ENCODE assay signal across 12 cellular contexts in the genomic region with DNA sequence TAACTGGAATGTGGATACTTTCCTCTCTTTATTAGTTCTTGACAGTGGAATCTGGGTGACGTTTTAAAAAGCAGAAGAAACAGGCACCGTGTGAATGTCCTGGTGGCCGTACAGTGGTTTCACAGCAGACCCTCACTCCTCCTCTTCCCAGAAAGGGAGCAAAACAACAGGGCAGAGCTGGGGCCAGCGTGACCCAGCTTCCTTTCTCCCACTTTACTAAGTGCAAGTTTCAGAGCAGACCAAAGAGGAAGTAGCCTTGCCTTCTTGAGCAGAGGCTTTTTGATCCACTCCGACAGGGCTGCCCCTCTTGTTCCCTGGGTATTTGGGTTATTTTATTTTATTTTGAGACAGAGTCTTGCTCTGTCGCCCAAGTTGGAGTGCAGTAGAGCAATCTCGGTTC. TPM values are rescaled to one million over a fixed set of nuclear protein-coding genes. Genes with fewer than 3 reads are reported as not detected.
A peak's percentile ranks its signal among the peaks of the same experiment; 100 is the strongest.
DNase-seq lines count a peak whose midpoint lies in the region; ATAC-seq and TF ChIP-seq lines count a peak whose summit lies in the region.
"Had no signal": no experiment of that assay in that cellular context is flagged by ENCODE, and none has a peak within 500 bp of the region (broad histone marks: within the 10 kb centered on the region; RNA-seq: fewer than 3 reads in every experiment).

No MANE protein-coding gene starts in this region.

- POLR2A ChIA-PET in OCI-LY7 (lab: Charles Lee): interaction anchor here (0.6 to 1.0 kb wide), 2 partner anchors 23 to 40 kb away, joined by 3 to 5 read pairs; no protein-coding TSS in a partner anchor

- H3K36me3 ChIP-seq in right atrium auricular region (no peaks in the 10 kb centered on the region), OCI-LY7 (ENCODE audit: insufficient read depth, low read length) (no peaks in the 10 kb centered on the region), upper lobe of left lung (peaks cover 0 to 28% (median 22%) of the 10 kb centered on the region in 4 donors), gastrocnemius medialis (no peaks in the 10 kb centered on the region)

- H3K9me3 ChIP-seq in right atrium auricular region (no peaks in the 10 kb centered on the region), OCI-LY7 (ENCODE audit: low read length) (no peaks in the 10 kb centered on the region), upper lobe of left lung (no peaks in the 10 kb centered on the region), gastrocnemius medialis (no peaks in the 10 kb centered on the region)

- CTCF ChIA-PET in OCI-LY7 (lab: Charles Lee; ENCODE audit: unreplicated experiment): no interaction called here

- TF ChIP-seq CTCF in right atrium auricular region (IDR thresholded peaks at IDR 0.05) (no peak), OCI-LY7 (conservative IDR thresholded peaks at IDR 0.05; ENCODE audit: low read length) (no peak), upper lobe of left lung (IDR thresholded peaks at IDR 0.05) (no peak), gastrocnemius medialis (IDR thresholded peaks at IDR 0.05 in 4 of 5, conservative IDR thresholded peaks at IDR 0.05 in 1 of 5) (no peak)

- no peaks in the 10 kb centered on the region for H4K20me1 ChIP-seq in OCI-LY7 (ENCODE audit: insufficient read depth, low read length)

- H3K4me2 ChIP-seq in OCI-LY7 (ENCODE audit: low read length): peak overlapping the region; percentile 34

- peaks cover 0 to 9% of the 10 kb centered on the region in 2 donors for H3K4me1 ChIP-seq in right atrium auricular region
- peaks cover 20% of the 10 kb centered on the region for H3K4me1 ChIP-seq in OCI-LY7 (ENCODE audit: insufficient read depth, low read length, poor library complexity, severe bottlenecking)
- H3K4me1 ChIP-seq in upper lobe of left lung: peaks cover 27 to 46% (median 38%) of the 10 kb centered on the region in 4 donors
- H3K4me1 ChIP-seq in gastrocnemius medialis: no peaks in the 10 kb centered on the region

- in situ Hi-C loops in gastrocnemius medialis (cut with MboI; ENCODE audit: low sequenced_read_pairs in 4 of 4): no loop called here

- TF ChIP-seq EP300 in upper lobe of left lung (IDR thresholded peaks at IDR 0.05): no peak

- no TSS peak for BruUV-seq in OCI-LY7 (replicated peaks; lab: Mats Ljungman, UMichigan)

- H2AFZ ChIP-seq in OCI-LY7 (ENCODE audit: low read length): no peak overlapping the region

- H3K4me3 ChIP-seq in right atrium auricular region: no peak overlapping the region
- no peak overlapping the region for H3K4me3 ChIP-seq in OCI-LY7 (ENCODE audit: low read depth, low read length, poor library complexity, severe bottlenecking)
- H3K4me3 ChIP-seq in upper lobe of left lung: no peak overlapping the region
- no peak overlapping the region for H3K4me3 ChIP-seq in gastrocnemius medialis

- TF ChIP-seq POLR2A in upper lobe of left lung (IDR thresholded peaks at IDR 0.05) (no peak), gastrocnemius medialis (IDR thresholded peaks at IDR 0.05) (no peak)

- H3K9me2 ChIP-seq in OCI-LY7 (ENCODE audit: insufficient read depth, low read length): no peaks in the 10 kb centered on the region

- 42 to 53% methylated on average over 7 of the region's 7 CpGs for WGBS in upper lobe of left lung, 2 donors

- DNase-seq in Right ventricle myocardium superior (no peak), right atrium auricular region (ENCODE audit: low spot score) (no peak), OCI-LY7 (ENCODE audit: low spot score) (peak; percentile 34), globus pallidus (ENCODE audit: low spot score) (peak; percentile 27), upper lobe of left lung (no peak), gastrocnemius medialis (no peak), NCI-H524 (lab: John Stamatoyannopoulos, UW) (no peak)
- DNase-seq: ACHN; NCI-H2171; stimulated activated CD8-positive, alpha-beta memory T cell treated with anti-CD3 and anti-CD28 coated beads, Interleukin-4, amount 100 ng/mL, for 48 hours had no signal

- ATAC-seq in Right ventricle myocardium superior (ENCODE audit: poor library complexity) (peak; percentile 26), upper lobe of left lung (ENCODE audit: low FRiP score in 2 of 2) (peak in 1 of 2 donors; percentile 37), gastrocnemius medialis (no peak), HG03469 (IDR thresholded peaks at IDR 0.05; ENCODE audit: unreplicated experiment) (no peak)

- intact Hi-C loops in Right ventricle myocardium superior (cut with DNase I): no loop called here
- intact Hi-C loops in OCI-LY7 (cut with micrococcal nuclease; ENCODE audit: unreplicated experiment): no loop called here
- intact Hi-C loops in gastrocnemius medialis (cut with DNase I; ENCODE audit: low total_unique reads): no loop called here

- no peak overlapping the region for H3K27ac ChIP-seq in right atrium auricular region
- no peak overlapping the region for H3K27ac ChIP-seq in OCI-LY7 (ENCODE audit: low read depth, low read length, poor library complexity, severe bottlenecking)
- H3K27ac ChIP-seq in upper lobe of left lung: peak overlapping the region in 3 of 4 donors; percentile 5 to 37 (median 28)
- no peak overlapping the region for H3K27ac ChIP-seq in gastrocnemius medialis

- H3K79me2 ChIP-seq in OCI-LY7 (ENCODE audit: insufficient read depth, low read depth, low read length): no peaks in the 10 kb centered on the region

- H3K27me3 ChIP-seq in right atrium auricular region: no peaks in the 10 kb centered on the region
- no peaks in the 10 kb centered on the region for H3K27me3 ChIP-seq in upper lobe of left lung
- no peaks in the 10 kb centered on the region for H3K27me3 ChIP-seq in gastrocnemius medialis

RNA-seq across cellular contexts. Expression of gene C19orf33, which starts 19.6 kb away (rescaled TPM):
- total RNA-seq in Right ventricle myocardium superior (5.6 TPM), right atrium auricular region (10 to 100 TPM; 18.9 to 48.6 TPM), OCI-LY7 (2022) (not detected in 2 replicates), upper lobe of left lung (100 to 1,000 TPM in 4 of 6 donors, 10 to 100 TPM in 2; 65.0 to 251 (median 144) TPM), gastrocnemius medialis (1 to 10 TPM in 2 of 4 donors, not detected in 2; 5.8 to 7.0 TPM)
- total RNA-seq in OCI-LY7 (2014; rRNA removed; shearing (Covaris generic)): not detected in 2 replicates
- total RNA-seq: fibroblast of lung had no signal

RNA-seq across cellular contexts. Expression of gene SPINT2, which starts 20.0 kb away (rescaled TPM):
- total RNA-seq in Right ventricle myocardium superior: 8.7 TPM
- 10 to 100 TPM; 11.1 to 52.7 TPM for total RNA-seq in right atrium auricular region
- 36.7 and 59.5 TPM in 2 replicates for total RNA-seq in OCI-LY7 (2014; rRNA removed; shearing (Covaris generic))
- total RNA-seq in OCI-LY7 (2022): 77.2 and 82.2 TPM in 2 replicates
- total RNA-seq in upper lobe of left lung: 100 to 1,000 TPM; 192 to 583 (median 317) TPM
- 1 to 10 TPM in 3 of 4 donors, under 1 TPM in 1; 0.26 to 4.0 (median 1.6) TPM for total RNA-seq in gastrocnemius medialis

RNA-seq across cellular contexts. Expression of gene PPP1R14A, which starts 28.2 kb away (rescaled TPM):
- total RNA-seq in Right ventricle myocardium superior (31.1 TPM), right atrium auricular region (10 to 100 TPM; 28.0 to 30.0 TPM), OCI-LY7 (2022) (not detected in 2 replicates), upper lobe of left lung (100 to 1,000 TPM in 3 of 6 donors, 10 to 100 TPM in 3; 71.2 to 236 (median 96.2) TPM), gastrocnemius medialis (10 to 100 TPM in 1 of 4 donors, 1 to 10 TPM in 3; 1.3 to 48.8 (median 7.1) TPM)
- total RNA-seq in OCI-LY7 (2014; rRNA removed; shearing (Covaris generic)): not detected in 2 replicates

RNA-seq across cellular contexts. Expression of gene YIF1B, which starts 31.3 kb away (rescaled TPM):
- 31.3 TPM for total RNA-seq in Right ventricle myocardium superior
- total RNA-seq in right atrium auricular region: 10 to 100 TPM; 20.1 to 26.9 TPM
- total RNA-seq in OCI-LY7 (2014; rRNA removed; shearing (Covaris generic)): 44.3 and 68.3 TPM in 2 replicates
- total RNA-seq in OCI-LY7 (2022): 59.3 and 64.3 TPM in 2 replicates
- total RNA-seq in upper lobe of left lung: 10 to 100 TPM; 15.3 to 45.8 (median 29.8) TPM
- 10 to 100 TPM; 28.3 to 39.5 (median 31.9) TPM for total RNA-seq in gastrocnemius medialis

RNA-seq across cellular contexts. Expression of gene KCNK6, which starts 35.2 kb away (rescaled TPM):
- total RNA-seq in Right ventricle myocardium superior (4.7 TPM), right atrium auricular region (1 to 10 TPM; 1.3 to 3.8 TPM), OCI-LY7 (2022) (5.4 and 6.9 TPM in 2 replicates), upper lobe of left lung (10 to 100 TPM in 4 of 6 donors, 1 to 10 TPM in 2; 6.8 to 22.0 (median 12.0) TPM), gastrocnemius medialis (under 1 TPM; 0.15 to 0.90 (median 0.41) TPM)
- 1.7 and 1.8 TPM in 2 replicates for total RNA-seq in OCI-LY7 (2014; rRNA removed; shearing (Covaris generic))

Comparison
In these comparisons a context has a peak if more than half of its experiments do, and no peak if none do; other contexts are left out.
1. DNase-seq: peak in OCI-LY7 (single experiment) and globus pallidus (single experiment); none in Right ventricle myocardium superior (single experiment), right atrium auricular region (single experiment), upper lobe of left lung (0 of 2), gastrocnemius medialis (0 of 2) and NCI-H524 (0 of 2).
2. H3K27ac ChIP-seq: peak in upper lobe of left lung (3 of 4); none in right atrium auricular region (0 of 2), OCI-LY7 (single experiment) and gastrocnemius medialis (0 of 4).